ENCODE assay signal across 13 cellular contexts in the genomic region with DNA sequence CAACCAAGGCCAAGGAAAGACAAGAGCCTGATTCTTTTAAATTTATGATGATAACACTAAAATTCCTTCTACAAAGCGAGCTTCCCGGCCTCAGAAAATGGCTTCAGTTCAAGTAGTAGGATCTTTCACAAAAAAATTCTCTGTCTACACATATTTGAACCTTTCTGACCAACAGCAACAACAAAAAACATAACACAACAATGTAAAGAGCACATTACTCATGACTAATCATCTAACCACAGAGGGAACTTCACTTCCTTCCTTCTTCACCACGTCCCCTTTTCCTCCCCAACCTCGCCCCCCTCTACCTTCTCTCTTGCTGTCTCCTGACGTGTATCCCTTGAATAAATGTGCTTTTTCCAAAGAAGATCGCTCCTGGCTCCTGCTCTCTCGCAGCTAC.
DNase-seq lines count a peak whose midpoint lies in the region; ATAC-seq and TF ChIP-seq lines count a peak whose summit lies in the region.
"Had no signal": no experiment of that assay in that cellular context is flagged by ENCODE, and none has a peak within 500 bp of the region (broad histone marks: within the 10 kb centered on the region; RNA-seq: fewer than 3 reads in every experiment).

No MANE protein-coding gene starts in this region.

- H3K4me3 ChIP-seq in GM23338 (no peak overlapping the region), epithelial cell of esophagus (ENCODE audit: low read length) (no peak overlapping the region), osteoblast (ENCODE audit: insufficient read depth, low read length) (no peak overlapping the region)

- H4K20me1 ChIP-seq in GM23338 (replicated peaks; ENCODE audit: insufficient read depth) (no peaks in the 10 kb centered on the region), osteoblast (ENCODE audit: insufficient read depth, low read length) (no peaks in the 10 kb centered on the region)

- H3K27ac ChIP-seq in GM23338 (ENCODE audit: low read depth) = no peak overlapping the region
- no peak overlapping the region for H3K27ac ChIP-seq in osteoblast (ENCODE audit: low read depth, low read length)

- no peaks in the 10 kb centered on the region for H3F3A ChIP-seq in GM23338 (replicated peaks; ENCODE audit: low read depth)

- H3K4me3 Mint-ChIP-seq in GM23338 = no peak overlapping the region
- H3K4me3 Mint-ChIP-seq: activated naive CD8-positive, alpha-beta T cell treated with anti-CD3 and anti-CD28 coated beads, Interleukin-2, amount 10 ng/mL, durations not matched to agents 7 days and 5 days; T-helper 2 cell treated with Interferon-gamma antibody and Interleukin-4, amounts not matched to agents 5 μg/mL and 100 μg/mL, for 36 hours had no signal

- no peaks in the 10 kb centered on the region for H3K27me3 ChIP-seq in GM23338 (ENCODE audit: insufficient read depth)
- H3K27me3 ChIP-seq in osteoblast (ENCODE audit: insufficient read depth, low read length) = no peaks in the 10 kb centered on the region

- H3K79me2 ChIP-seq in GM23338 (replicated peaks; ENCODE audit: insufficient read depth) (no peaks in the 10 kb centered on the region), osteoblast (ENCODE audit: insufficient read depth, low read length) (no peaks in the 10 kb centered on the region)

- H3K4me2 ChIP-seq in GM23338 (no peak overlapping the region), osteoblast (ENCODE audit: insufficient read depth, low read length) (peak overlapping the region; percentile 44)

- no peaks in the 10 kb centered on the region for H3K27me3 Mint-ChIP-seq in GM23338 (ENCODE audit: insufficient read depth, low read depth, poor library complexity)

- H3K4me1 Mint-ChIP-seq in GM23338 = no peaks in the 10 kb centered on the region

- ATAC-seq in GM23338 (no peak), HG03039 (IDR thresholded peaks at IDR 0.05; ENCODE audit: unreplicated experiment) (no peak), GM21367 (IDR thresholded peaks at IDR 0.05; ENCODE audit: unreplicated experiment) (no peak), HG03025 (IDR thresholded peaks at IDR 0.05; ENCODE audit: low FRiP score, unreplicated experiment) (no peak)

- H3K9me3 ChIP-seq in osteoblast (ENCODE audit: low read depth, low read length) = peaks cover 6% of the 10 kb centered on the region

- no peaks in the 10 kb centered on the region for H3K4me1 ChIP-seq in GM23338 (ENCODE audit: insufficient read depth)
- H3K4me1 ChIP-seq in osteoblast (ENCODE audit: insufficient read depth, low read length) = peaks cover 10% of the 10 kb centered on the region

- H3K27ac Mint-ChIP-seq in GM23338 = no peak overlapping the region
- H3K27ac Mint-ChIP-seq: activated naive CD8-positive, alpha-beta T cell treated with anti-CD3 and anti-CD28 coated beads, Interleukin-2, amount 10 ng/mL, durations not matched to agents 7 days and 5 days; T-helper 2 cell treated with Interferon-gamma antibody and Interleukin-4, amounts not matched to agents 5 μg/mL and 100 μg/mL, for 36 hours had no signal

- H3K36me3 ChIP-seq in GM23338 (ENCODE audit: insufficient read depth) = no peaks in the 10 kb centered on the region; the same call in 1 of the 2 replicates
- no peaks in the 10 kb centered on the region for H3K36me3 ChIP-seq in osteoblast (ENCODE audit: insufficient read depth, low read length)

- H3K9me3 Mint-ChIP-seq in GM23338 = peaks cover 27% of the 10 kb centered on the region

- H2AFZ ChIP-seq in GM23338 (peak overlapping the region; percentile 56; the same call in 1 of the 2 replicates), osteoblast (ENCODE audit: low read length) (peak overlapping the region; percentile 29)

- H3K36me3 Mint-ChIP-seq in GM23338 (ENCODE audit: low read depth) = peaks cover 7% of the 10 kb centered on the region; the same call in 2 of the 3 replicates

- peaks cover 5% of the 10 kb centered on the region for H3K9me2 ChIP-seq in GM23338 (ENCODE audit: insufficient read depth)

- DNase-seq in GM23338 (ENCODE audit: low spot score) (no peak), NOMO-1 treated with dmso at 0.1 percent for 144 hours (lab: John Stamatoyannopoulos, UW; ENCODE audit: unreplicated experiment) (peak; percentile 63), epithelial cell of esophagus (ENCODE audit: low read depth) (peak; percentile 82), osteoblast (ENCODE audit: insufficient read length, low spot score, missing footprints) (peak; percentile 80), GM20000 (ENCODE audit: low spot score) (no peak)
- DNase-seq: activated naive CD8-positive, alpha-beta T cell treated with anti-CD3 and anti-CD28 coated beads, Interleukin-2, amount 10 ng/mL, durations not matched to agents 7 days and 5 days; COR-L47; effector memory CD4-positive, alpha-beta T cell; NCI-H1694 treated with DMSO at 0.1 percent for 48 hours had no signal

- TF ChIP-seq CTCF in GM23338 (conservative IDR thresholded peaks at IDR 0.05; ENCODE audit: low read depth in 2 of 2) = no peak
- no peak for TF ChIP-seq CTCF in epithelial cell of esophagus (IDR thresholded peaks at IDR 0.05; ENCODE audit: insufficient read depth, low read depth, low read length, missing control alignments)
- no peak for TF ChIP-seq CTCF in osteoblast (IDR thresholded peaks at IDR 0.05; ENCODE audit: extremely low read depth, low read depth, low read length)
- TF ChIP-seq CTCF in GM20000 (IDR thresholded peaks at IDR 0.05; ENCODE audit: extremely low read depth, missing control alignments) = no peak

TF ChIP-seq in GM23338, 12 proteins besides CTCF, POLR2A, EP300 and RAD21 (continues in another document):
- TF ChIP-seq REST (IDR thresholded peaks at IDR 0.05; ENCODE audit: unreplicated experiment) = no peak
- no peak for TF ChIP-seq ZNF114 (CRISPR knock-in tag; IDR thresholded peaks at IDR 0.05)
- no peak for TF ChIP-seq JUNB (IDR thresholded peaks at IDR 0.05; ENCODE audit: unreplicated experiment)
- no peak for TF ChIP-seq ETS1 (IDR thresholded peaks at IDR 0.05)

Comparison
In these comparisons a context has a peak if more than half of its experiments do, and no peak if none do; other contexts are left out.
1. DNase-seq: peak in NOMO-1 treated with dmso at 0.1 percent for 144 hours (single experiment), epithelial cell of esophagus (single experiment) and osteoblast (single experiment); none in GM23338 (single experiment) and GM20000 (single experiment).